ENCODE assay signal across 8 cellular contexts in genomic region chr19:38792250-38793111, GRCh38. TPM values are rescaled to one million over a fixed set of nuclear protein-coding genes. Genes with fewer than 3 reads are reported as not detected.
DNase-seq lines count a peak whose midpoint lies in the region; ATAC-seq and TF ChIP-seq lines count a peak whose summit lies in the region.

No MANE protein-coding gene starts in this region.

- TF ChIP-seq CTCF in nephron progenitor cell (IDR thresholded peaks at IDR 0.05): no peak

- DNase-seq in activated naive CD8-positive, alpha-beta T cell treated with anti-CD3 and anti-CD28 coated beads, Interleukin-2, amount 10 ng/mL, durations not matched to agents 7 days and 5 days: peak; percentile 72
- DNase-seq in islet precursor cell (peak; percentile 89), NCI-H2171 treated with DMSO at 0.1 percent for 48 hours (lab: John Stamatoyannopoulos, UW) (no peak), DMS 273 (lab: John Stamatoyannopoulos, UW; ENCODE audit: unreplicated experiment) (no peak), nephron progenitor cell (no peak)
- peak; percentile 49 for DNase-seq in stimulated activated naive B cell treated with anti-CD40 and anti-IgM and Interleukin-4, amounts not matched to agents 10 μg/mL and 1 μg/mL and 100 μg/mL, for 72 hours

- H3K36me3 Mint-ChIP-seq in activated naive CD8-positive, alpha-beta T cell treated with anti-CD3 and anti-CD28 coated beads, Interleukin-2, amount 10 ng/mL, durations not matched to agents 7 days and 5 days: no peaks in the 10 kb centered on the region
- no peaks in the 10 kb centered on the region for H3K36me3 Mint-ChIP-seq in stimulated activated naive B cell treated with anti-CD40 and anti-IgM and Interleukin-4, amounts not matched to agents 10 μg/mL and 1 μg/mL and 100 μg/mL, for 72 hours
- H3K36me3 Mint-ChIP-seq in nephron progenitor cell (ENCODE audit: low read depth): no peaks in the 10 kb centered on the region

- no peaks in the 10 kb centered on the region for H3K9me3 Mint-ChIP-seq in activated naive CD8-positive, alpha-beta T cell treated with anti-CD3 and anti-CD28 coated beads, Interleukin-2, amount 10 ng/mL, durations not matched to agents 7 days and 5 days
- H3K9me3 Mint-ChIP-seq in stimulated activated naive B cell treated with anti-CD40 and anti-IgM and Interleukin-4, amounts not matched to agents 10 μg/mL and 1 μg/mL and 100 μg/mL, for 72 hours: no peaks in the 10 kb centered on the region
- H3K9me3 Mint-ChIP-seq in nephron progenitor cell: peaks cover 21% of the 10 kb centered on the region

- POLR2A ChIA-PET in activated naive CD8-positive, alpha-beta T cell treated with anti-CD3 and anti-CD28 coated beads, Interleukin-2, amount 10 ng/mL, durations not matched to agents 7 days and 5 days (lab: Charles Lee): interaction anchor here (0.6 kb wide), 1 partner anchor 20 kb away, joined by 3 read pairs; no protein-coding TSS in a partner anchor

- H3K27me3 Mint-ChIP-seq in activated naive CD8-positive, alpha-beta T cell treated with anti-CD3 and anti-CD28 coated beads, Interleukin-2, amount 10 ng/mL, durations not matched to agents 7 days and 5 days: peaks cover 9% of the 10 kb centered on the region
- H3K27me3 Mint-ChIP-seq in stimulated activated naive B cell treated with anti-CD40 and anti-IgM and Interleukin-4, amounts not matched to agents 10 μg/mL and 1 μg/mL and 100 μg/mL, for 72 hours: no peaks in the 10 kb centered on the region
- H3K27me3 Mint-ChIP-seq in nephron progenitor cell (ENCODE audit: low read depth, poor library complexity): peaks cover 9% of the 10 kb centered on the region

- H3K27ac Mint-ChIP-seq in activated naive CD8-positive, alpha-beta T cell treated with anti-CD3 and anti-CD28 coated beads, Interleukin-2, amount 10 ng/mL, durations not matched to agents 7 days and 5 days: no peak overlapping the region
- H3K27ac Mint-ChIP-seq in stimulated activated naive B cell treated with anti-CD40 and anti-IgM and Interleukin-4, amounts not matched to agents 10 μg/mL and 1 μg/mL and 100 μg/mL, for 72 hours: no peak overlapping the region
- no peak overlapping the region for H3K27ac Mint-ChIP-seq in nephron progenitor cell

- peak overlapping the region; percentile 62 for H3K4me3 Mint-ChIP-seq in activated naive CD8-positive, alpha-beta T cell treated with anti-CD3 and anti-CD28 coated beads, Interleukin-2, amount 10 ng/mL, durations not matched to agents 7 days and 5 days
- H3K4me3 Mint-ChIP-seq in stimulated activated naive B cell treated with anti-CD40 and anti-IgM and Interleukin-4, amounts not matched to agents 10 μg/mL and 1 μg/mL and 100 μg/mL, for 72 hours: peak overlapping the region; percentile 75 to 77
- H3K4me3 Mint-ChIP-seq in nephron progenitor cell: no peak overlapping the region

- H3K4me1 Mint-ChIP-seq in activated naive CD8-positive, alpha-beta T cell treated with anti-CD3 and anti-CD28 coated beads, Interleukin-2, amount 10 ng/mL, durations not matched to agents 7 days and 5 days: peaks cover 3% of the 10 kb centered on the region
- peaks cover 0 to 1% of the 10 kb centered on the region in 2 donors for H3K4me1 Mint-ChIP-seq in stimulated activated naive B cell treated with anti-CD40 and anti-IgM and Interleukin-4, amounts not matched to agents 10 μg/mL and 1 μg/mL and 100 μg/mL, for 72 hours
- peaks cover 5% of the 10 kb centered on the region for H3K4me1 Mint-ChIP-seq in nephron progenitor cell

- ATAC-seq in HG02678 (IDR thresholded peaks at IDR 0.05; ENCODE audit: unreplicated experiment) (peak; percentile 26), HG02981 (IDR thresholded peaks at IDR 0.05; ENCODE audit: unreplicated experiment) (no peak)
- peak; percentile 23 for ATAC-seq in activated naive CD8-positive, alpha-beta T cell treated with anti-CD3 and anti-CD28 coated beads, Interleukin-2, amount 10 ng/mL, durations not matched to agents 7 days and 5 days (ENCODE audit: low read depth)
- peak; percentile 67 to 69 for ATAC-seq in stimulated activated naive B cell treated with anti-CD40 and anti-IgM and Interleukin-4, amounts not matched to agents 10 μg/mL and 1 μg/mL and 100 μg/mL, for 72 hours (replicated peaks)

RNA-seq across cellular contexts. Expression of gene LGALS7B, which starts 3.5 kb away (rescaled TPM):
- not detected for total RNA-seq in activated naive CD8-positive, alpha-beta T cell treated with anti-CD3 and anti-CD28 coated beads, Interleukin-2, amount 10 ng/mL, durations not matched to agents 7 days and 5 days

RNA-seq across cellular contexts. Expression of gene LGALS7, which starts 19.2 kb away (rescaled TPM):
- not detected for total RNA-seq in activated naive CD8-positive, alpha-beta T cell treated with anti-CD3 and anti-CD28 coated beads, Interleukin-2, amount 10 ng/mL, durations not matched to agents 7 days and 5 days

RNA-seq across cellular contexts. Expression of gene LGALS4, which starts 20.3 kb away (rescaled TPM):
- total RNA-seq in activated naive CD8-positive, alpha-beta T cell treated with anti-CD3 and anti-CD28 coated beads, Interleukin-2, amount 10 ng/mL, durations not matched to agents 7 days and 5 days: 1 to 10 TPM; 3.8 to 4.0 TPM

RNA-seq across cellular contexts. Expression of gene ECH1, which starts 39.1 kb away (rescaled TPM):
- 100 to 1,000 TPM; 184 TPM for total RNA-seq in activated naive CD8-positive, alpha-beta T cell treated with anti-CD3 and anti-CD28 coated beads, Interleukin-2, amount 10 ng/mL, durations not matched to agents 7 days and 5 days

RNA-seq across cellular contexts. Expression of gene CAPN12, which starts 48.2 kb away (rescaled TPM):
- total RNA-seq in activated naive CD8-positive, alpha-beta T cell treated with anti-CD3 and anti-CD28 coated beads, Interleukin-2, amount 10 ng/mL, durations not matched to agents 7 days and 5 days: 10 to 100 TPM; 22.7 to 26.4 TPM

Comparison
In these comparisons a context has a peak if more than half of its experiments do, and no peak if none do; other contexts are left out.
1. DNase-seq: peak in activated naive CD8-positive, alpha-beta T cell treated with anti-CD3 and anti-CD28 coated beads, Interleukin-2, amount 10 ng/mL, durations not matched to agents 7 days and 5 days (single experiment), islet precursor cell (single experiment) and stimulated activated naive B cell treated with anti-CD40 and anti-IgM and Interleukin-4, amounts not matched to agents 10 μg/mL and 1 μg/mL and 100 μg/mL, for 72 hours (single experiment); none in NCI-H2171 treated with DMSO at 0.1 percent for 48 hours (single experiment), DMS 273 (single experiment) and nephron progenitor cell (single experiment).